In the genomic region with DNA sequence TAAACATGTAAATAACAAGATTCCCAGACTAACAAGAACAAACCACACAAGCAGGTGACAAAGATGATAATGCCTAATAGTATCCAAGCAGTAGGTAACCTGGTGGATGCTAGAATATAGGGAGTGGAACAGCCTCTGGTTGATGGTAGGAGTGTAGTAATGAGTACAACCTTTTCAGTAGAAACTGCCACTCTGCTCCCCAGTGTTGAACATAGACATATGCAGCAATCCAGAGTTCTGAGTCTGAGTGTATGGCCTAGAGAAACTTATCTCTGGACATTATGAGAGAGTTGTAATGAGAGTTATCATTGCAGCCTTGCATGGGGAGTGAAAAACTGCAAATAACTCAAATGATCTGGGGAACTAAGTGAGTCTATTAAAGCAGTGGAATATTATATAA, we compare ENCODE assay signal across 1 cellular context.
TF ChIP-seq lines count a peak whose summit lies in the region.

No MANE protein-coding gene starts in this region.

TF ChIP-seq in GM23338, 12 proteins besides CTCF, POLR2A, EP300 and RAD21 (continued from another document):
- TF ChIP-seq, protein P1, sequence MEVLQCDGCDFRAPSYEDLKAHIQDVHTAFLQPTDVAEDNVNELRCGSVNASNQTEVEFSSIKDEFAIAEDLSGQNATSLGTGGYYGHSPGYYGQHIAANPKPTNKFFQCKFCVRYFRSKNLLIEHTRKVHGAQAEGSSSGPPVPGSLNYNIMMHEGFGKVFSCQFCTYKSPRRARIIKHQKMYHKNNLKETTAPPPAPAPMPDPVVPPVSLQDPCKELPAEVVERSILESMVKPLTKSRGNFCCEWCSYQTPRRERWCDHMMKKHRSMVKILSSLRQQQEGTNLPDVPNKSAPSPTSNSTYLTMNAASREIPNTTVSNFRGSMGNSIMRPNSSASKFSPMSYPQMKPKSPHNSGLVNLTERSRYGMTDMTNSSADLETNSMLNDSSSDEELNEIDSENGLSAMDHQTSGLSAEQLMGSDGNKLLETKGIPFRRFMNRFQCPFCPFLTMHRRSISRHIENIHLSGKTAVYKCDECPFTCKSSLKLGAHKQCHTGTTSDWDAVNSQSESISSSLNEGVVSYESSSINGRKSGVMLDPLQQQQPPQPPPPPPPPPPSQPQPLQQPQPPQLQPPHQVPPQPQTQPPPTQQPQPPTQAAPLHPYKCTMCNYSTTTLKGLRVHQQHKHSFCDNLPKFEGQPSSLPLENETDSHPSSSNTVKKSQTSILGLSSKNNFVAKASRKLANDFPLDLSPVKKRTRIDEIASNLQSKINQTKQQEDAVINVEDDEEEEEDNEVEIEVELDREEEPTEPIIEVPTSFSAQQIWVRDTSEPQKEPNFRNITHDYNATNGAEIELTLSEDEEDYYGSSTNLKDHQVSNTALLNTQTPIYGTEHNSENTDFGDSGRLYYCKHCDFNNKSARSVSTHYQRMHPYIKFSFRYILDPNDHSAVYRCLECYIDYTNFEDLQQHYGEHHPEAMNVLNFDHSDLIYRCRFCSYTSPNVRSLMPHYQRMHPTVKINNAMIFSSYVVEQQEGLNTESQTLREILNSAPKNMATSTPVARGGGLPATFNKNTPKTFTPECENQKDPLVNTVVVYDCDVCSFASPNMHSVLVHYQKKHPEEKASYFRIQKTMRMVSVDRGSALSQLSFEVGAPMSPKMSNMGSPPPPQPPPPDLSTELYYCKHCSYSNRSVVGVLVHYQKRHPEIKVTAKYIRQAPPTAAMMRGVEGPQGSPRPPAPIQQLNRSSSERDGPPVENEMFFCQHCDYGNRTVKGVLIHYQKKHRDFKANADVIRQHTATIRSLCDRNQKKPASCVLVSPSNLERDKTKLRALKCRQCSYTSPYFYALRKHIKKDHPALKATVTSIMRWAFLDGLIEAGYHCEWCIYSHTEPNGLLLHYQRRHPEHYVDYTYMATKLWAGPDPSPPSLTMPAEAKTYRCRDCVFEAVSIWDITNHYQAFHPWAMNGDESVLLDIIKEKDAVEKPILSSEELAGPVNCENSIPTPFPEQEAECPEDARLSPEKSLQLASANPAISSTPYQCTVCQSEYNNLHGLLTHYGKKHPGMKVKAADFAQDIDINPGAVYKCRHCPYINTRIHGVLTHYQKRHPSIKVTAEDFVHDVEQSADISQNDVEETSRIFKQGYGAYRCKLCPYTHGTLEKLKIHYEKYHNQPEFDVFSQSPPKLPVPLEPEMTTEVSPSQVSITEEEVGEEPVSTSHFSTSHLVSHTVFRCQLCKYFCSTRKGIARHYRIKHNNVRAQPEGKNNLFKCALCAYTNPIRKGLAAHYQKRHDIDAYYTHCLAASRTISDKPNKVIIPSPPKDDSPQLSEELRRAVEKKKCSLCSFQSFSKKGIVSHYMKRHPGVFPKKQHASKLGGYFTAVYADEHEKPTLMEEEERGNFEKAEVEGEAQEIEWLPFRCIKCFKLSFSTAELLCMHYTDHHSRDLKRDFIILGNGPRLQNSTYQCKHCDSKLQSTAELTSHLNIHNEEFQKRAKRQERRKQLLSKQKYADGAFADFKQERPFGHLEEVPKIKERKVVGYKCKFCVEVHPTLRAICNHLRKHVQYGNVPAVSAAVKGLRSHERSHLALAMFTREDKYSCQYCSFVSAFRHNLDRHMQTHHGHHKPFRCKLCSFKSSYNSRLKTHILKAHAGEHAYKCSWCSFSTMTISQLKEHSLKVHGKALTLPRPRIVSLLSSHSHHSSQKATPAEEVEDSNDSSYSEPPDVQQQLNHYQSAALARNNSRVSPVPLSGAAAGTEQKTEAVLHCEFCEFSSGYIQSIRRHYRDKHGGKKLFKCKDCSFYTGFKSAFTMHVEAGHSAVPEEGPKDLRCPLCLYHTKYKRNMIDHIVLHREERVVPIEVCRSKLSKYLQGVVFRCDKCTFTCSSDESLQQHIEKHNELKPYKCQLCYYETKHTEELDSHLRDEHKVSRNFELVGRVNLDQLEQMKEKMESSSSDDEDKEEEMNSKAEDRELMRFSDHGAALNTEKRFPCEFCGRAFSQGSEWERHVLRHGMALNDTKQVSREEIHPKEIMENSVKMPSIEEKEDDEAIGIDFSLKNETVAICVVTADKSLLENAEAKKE (CRISPR knock-in tag; IDR thresholded peaks at IDR 0.05), result no peak
- TF ChIP-seq NANOG (IDR thresholded peaks at IDR 0.05; ENCODE audit: borderline replicate concordance) (no peak), CREB1 (CRISPR knock-in tag; IDR thresholded peaks at IDR 0.05; ENCODE audit: low read depth) (no peak), JUNB (IDR thresholded peaks at IDR 0.05; ENCODE audit: unreplicated experiment) (no peak), EZH2phosphoT487 (IDR thresholded peaks at IDR 0.05; ENCODE audit: unreplicated experiment) (no peak), ZNF331 (CRISPR knock-in tag; IDR thresholded peaks at IDR 0.05; ENCODE audit: low read depth) (no peak)
